ENCODE assay signal across 13 cellular contexts in the genomic region with DNA sequence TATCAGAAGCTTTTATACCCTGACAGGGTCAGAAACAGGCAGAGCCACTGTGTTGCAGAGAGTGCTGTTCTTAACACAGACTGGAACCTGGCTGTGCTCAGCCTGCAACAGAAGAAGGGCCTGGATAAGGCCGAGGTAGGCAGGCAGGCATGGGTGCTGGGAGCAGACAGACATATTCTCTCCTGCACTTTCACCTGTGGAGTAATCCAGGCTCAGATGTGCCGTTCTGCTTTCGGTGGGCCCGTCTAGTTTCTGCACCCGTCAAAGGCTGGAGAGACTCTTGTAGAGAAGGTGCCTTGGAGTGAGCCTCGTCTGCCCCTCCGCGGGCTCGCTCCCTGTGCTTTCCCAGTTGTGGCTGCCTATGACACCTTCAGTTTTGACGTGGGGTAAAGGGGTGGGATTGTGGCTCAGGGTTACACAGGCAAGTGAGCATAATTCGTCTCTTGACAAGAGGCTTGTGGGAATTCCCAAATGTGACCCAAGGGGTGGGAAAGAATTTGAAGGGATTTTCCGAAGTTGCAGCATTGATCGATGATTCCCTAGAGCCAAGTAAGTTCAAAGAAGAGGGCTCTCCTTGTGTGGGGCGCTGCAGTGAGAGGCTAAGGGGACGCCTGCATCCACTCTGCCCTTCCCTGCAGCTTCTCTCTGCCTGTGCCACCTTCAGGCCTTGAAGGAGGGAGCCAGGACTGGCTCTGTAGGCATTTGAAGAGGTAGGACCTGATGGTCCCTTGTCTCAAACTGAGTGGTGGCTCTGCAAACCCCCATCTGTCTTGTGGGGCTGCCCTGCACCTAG. TPM values are rescaled to one million over a fixed set of nuclear protein-coding genes. Genes with fewer than 3 reads are reported as not detected.
A peak's percentile ranks its signal among the peaks of the same experiment; 100 is the strongest.
DNase-seq lines count a peak whose midpoint lies in the region; ATAC-seq and TF ChIP-seq lines count a peak whose summit lies in the region.
"Had no signal": no experiment of that assay in that cellular context is flagged by ENCODE, and none has a peak within 500 bp of the region (broad histone marks: within the 10 kb centered on the region; RNA-seq: fewer than 3 reads in every experiment).

No MANE protein-coding gene starts in this region.

- peak overlapping the region; percentile 7 for H3K27ac Mint-ChIP-seq in T-helper 2 cell treated with Interferon-gamma antibody and Interleukin-4, amounts not matched to agents 5 μg/mL and 100 μg/mL, for 36 hours
- peak overlapping the region; percentile 20 for H3K27ac Mint-ChIP-seq in stimulated activated naive B cell treated with anti-CD40 and anti-IgM and Interleukin-4, amounts not matched to agents 10 μg/mL and 1 μg/mL and 100 μg/mL, for 72 hours
- H3K27ac Mint-ChIP-seq in activated T-helper 1 cell treated with anti-CD3 and anti-CD28 coated beads, Interleukin-12 subunit alpha, Interleukin-12 subunit beta, Interleukin-2, Interleukin-4 antibody, amounts not matched to agents 30 ng/mL and 10 ng/mL and 1 ng/mL, durations not matched to agents 14 hours and 24 hours and 36 hours = no peak overlapping the region
- H3K27ac Mint-ChIP-seq: activated naive CD4-positive, alpha-beta T cell treated with anti-CD3 and anti-CD28 coated beads for 36 hours had no signal

- ATAC-seq in foreskin keratinocyte = peak; percentile 13
- ATAC-seq in stimulated activated naive B cell treated with anti-CD40 and anti-IgM and Interleukin-4, amounts not matched to agents 10 μg/mL and 1 μg/mL and 100 μg/mL, for 72 hours (replicated peaks) = no peak

- H3K27me3 ChIP-seq in foreskin keratinocyte = no peaks in the 10 kb centered on the region

- H3K4me1 ChIP-seq in foreskin keratinocyte = peaks cover 10% of the 10 kb centered on the region

- intact Hi-C loops in activated T-helper 1 cell treated with anti-CD3 and anti-CD28 coated beads, Interleukin-12 subunit alpha, Interleukin-12 subunit beta, Interleukin-2, Interleukin-4 antibody, amounts not matched to agents 30 ng/mL and 10 ng/mL and 1 ng/mL, durations not matched to agents 14 hours and 24 hours and 36 hours (cut with micrococcal nuclease) = no loop called here

- peaks cover 34% of the 10 kb centered on the region for H3K36me3 Mint-ChIP-seq in T-helper 2 cell treated with Interferon-gamma antibody and Interleukin-4, amounts not matched to agents 5 μg/mL and 100 μg/mL, for 36 hours (ENCODE audit: low read depth)
- peaks cover 35 to 83% of the 10 kb centered on the region in 2 donors for H3K36me3 Mint-ChIP-seq in stimulated activated naive B cell treated with anti-CD40 and anti-IgM and Interleukin-4, amounts not matched to agents 10 μg/mL and 1 μg/mL and 100 μg/mL, for 72 hours
- H3K36me3 Mint-ChIP-seq in activated T-helper 1 cell treated with anti-CD3 and anti-CD28 coated beads, Interleukin-12 subunit alpha, Interleukin-12 subunit beta, Interleukin-2, Interleukin-4 antibody, amounts not matched to agents 30 ng/mL and 10 ng/mL and 1 ng/mL, durations not matched to agents 14 hours and 24 hours and 36 hours (ENCODE audit: low read depth) = peaks cover 27% of the 10 kb centered on the region

- no peak overlapping the region for H3K27ac ChIP-seq in foreskin keratinocyte
- H3K27ac ChIP-seq: 22Rv1 had no signal

- no peaks in the 10 kb centered on the region for H3K9me3 Mint-ChIP-seq in T-helper 2 cell treated with Interferon-gamma antibody and Interleukin-4, amounts not matched to agents 5 μg/mL and 100 μg/mL, for 36 hours
- H3K9me3 Mint-ChIP-seq in stimulated activated naive B cell treated with anti-CD40 and anti-IgM and Interleukin-4, amounts not matched to agents 10 μg/mL and 1 μg/mL and 100 μg/mL, for 72 hours = no peaks in the 10 kb centered on the region
- no peaks in the 10 kb centered on the region for H3K9me3 Mint-ChIP-seq in activated T-helper 1 cell treated with anti-CD3 and anti-CD28 coated beads, Interleukin-12 subunit alpha, Interleukin-12 subunit beta, Interleukin-2, Interleukin-4 antibody, amounts not matched to agents 30 ng/mL and 10 ng/mL and 1 ng/mL, durations not matched to agents 14 hours and 24 hours and 36 hours
- H3K9me3 Mint-ChIP-seq: activated naive CD4-positive, alpha-beta T cell treated with anti-CD3 and anti-CD28 coated beads for 36 hours had no signal

- H3K4me1 Mint-ChIP-seq in T-helper 2 cell treated with Interferon-gamma antibody and Interleukin-4, amounts not matched to agents 5 μg/mL and 100 μg/mL, for 36 hours (ENCODE audit: low read depth) = peaks cover 31% of the 10 kb centered on the region
- peaks cover 9% of the 10 kb centered on the region in 2 donors for H3K4me1 Mint-ChIP-seq in stimulated activated naive B cell treated with anti-CD40 and anti-IgM and Interleukin-4, amounts not matched to agents 10 μg/mL and 1 μg/mL and 100 μg/mL, for 72 hours
- H3K4me1 Mint-ChIP-seq in activated T-helper 1 cell treated with anti-CD3 and anti-CD28 coated beads, Interleukin-12 subunit alpha, Interleukin-12 subunit beta, Interleukin-2, Interleukin-4 antibody, amounts not matched to agents 30 ng/mL and 10 ng/mL and 1 ng/mL, durations not matched to agents 14 hours and 24 hours and 36 hours (ENCODE audit: low read depth) = peaks cover 28% of the 10 kb centered on the region

- TF ChIP-seq CTCF in foreskin keratinocyte (conservative IDR thresholded peaks at IDR 0.05) = no peak

- H3K27me3 Mint-ChIP-seq in T-helper 2 cell treated with Interferon-gamma antibody and Interleukin-4, amounts not matched to agents 5 μg/mL and 100 μg/mL, for 36 hours (ENCODE audit: low read depth) = no peaks in the 10 kb centered on the region
- H3K27me3 Mint-ChIP-seq in stimulated activated naive B cell treated with anti-CD40 and anti-IgM and Interleukin-4, amounts not matched to agents 10 μg/mL and 1 μg/mL and 100 μg/mL, for 72 hours = no peaks in the 10 kb centered on the region
- no peaks in the 10 kb centered on the region for H3K27me3 Mint-ChIP-seq in activated T-helper 1 cell treated with anti-CD3 and anti-CD28 coated beads, Interleukin-12 subunit alpha, Interleukin-12 subunit beta, Interleukin-2, Interleukin-4 antibody, amounts not matched to agents 30 ng/mL and 10 ng/mL and 1 ng/mL, durations not matched to agents 14 hours and 24 hours and 36 hours (ENCODE audit: insufficient read depth)

- no peak for DNase-seq in T-helper 2 cell treated with Interferon-gamma antibody and Interleukin-4, amounts not matched to agents 5 μg/mL and 100 μg/mL, for 36 hours (ENCODE audit: low spot score)
- DNase-seq in T-helper 2 cell (no peak), foreskin keratinocyte (no peak), SKM-1 treated with dmso at 0.1 percent for 144 hours (lab: John Stamatoyannopoulos, UW; ENCODE audit: unreplicated experiment) (no peak)
- no peak for DNase-seq in stimulated activated naive B cell treated with anti-CD40 and anti-IgM and Interleukin-4, amounts not matched to agents 10 μg/mL and 1 μg/mL and 100 μg/mL, for 72 hours
- DNase-seq in activated T-helper 1 cell treated with anti-CD3 and anti-CD28 coated beads, Interleukin-12 subunit alpha, Interleukin-12 subunit beta, Interleukin-2, Interleukin-4 antibody, amounts not matched to agents 30 ng/mL and 10 ng/mL and 1 ng/mL, durations not matched to agents 14 hours and 24 hours and 36 hours (ENCODE audit: low spot score) = no peak
- DNase-seq: activated CD4-positive, alpha-beta T cell treated with anti-CD3 and anti-CD28 coated beads for 4 hours; activated naive CD4-positive, alpha-beta T cell treated with anti-CD3 and anti-CD28 coated beads for 36 hours; NCI-H1417; NCI-H524; nucleus accumbens; stimulated activated naive CD4-positive, alpha-beta T cell had no signal

- no peak overlapping the region for H3K4me3 Mint-ChIP-seq in T-helper 2 cell treated with Interferon-gamma antibody and Interleukin-4, amounts not matched to agents 5 μg/mL and 100 μg/mL, for 36 hours
- no peak overlapping the region for H3K4me3 Mint-ChIP-seq in stimulated activated naive B cell treated with anti-CD40 and anti-IgM and Interleukin-4, amounts not matched to agents 10 μg/mL and 1 μg/mL and 100 μg/mL, for 72 hours
- no peak overlapping the region for H3K4me3 Mint-ChIP-seq in activated T-helper 1 cell treated with anti-CD3 and anti-CD28 coated beads, Interleukin-12 subunit alpha, Interleukin-12 subunit beta, Interleukin-2, Interleukin-4 antibody, amounts not matched to agents 30 ng/mL and 10 ng/mL and 1 ng/mL, durations not matched to agents 14 hours and 24 hours and 36 hours
- H3K4me3 Mint-ChIP-seq: activated naive CD4-positive, alpha-beta T cell treated with anti-CD3 and anti-CD28 coated beads for 36 hours had no signal

RNA-seq across cellular contexts. Expression of gene ST3GAL4, which starts 16.2 kb away (rescaled TPM):
- 35.0 and 36.1 TPM in 2 replicates for total RNA-seq in foreskin keratinocyte
- 47.7 and 50.5 TPM in 2 replicates for polyA plus RNA-seq in foreskin keratinocyte
- 13.2 and 14.1 TPM in 2 replicates for total RNA-seq in activated T-helper 1 cell treated with anti-CD3 and anti-CD28 coated beads, Interleukin-12 subunit alpha, Interleukin-12 subunit beta, Interleukin-2, Interleukin-4 antibody, amounts not matched to agents 30 ng/mL and 10 ng/mL and 1 ng/mL, durations not matched to agents 14 hours and 24 hours and 36 hours

RNA-seq across cellular contexts. Expression of gene DCPS, which starts 35.4 kb away (rescaled TPM):
- 28.9 and 35.4 TPM in 2 replicates for total RNA-seq in foreskin keratinocyte
- 33.5 and 43.9 TPM in 2 replicates for polyA plus RNA-seq in foreskin keratinocyte
- total RNA-seq in activated T-helper 1 cell treated with anti-CD3 and anti-CD28 coated beads, Interleukin-12 subunit alpha, Interleukin-12 subunit beta, Interleukin-2, Interleukin-4 antibody, amounts not matched to agents 30 ng/mL and 10 ng/mL and 1 ng/mL, durations not matched to agents 14 hours and 24 hours and 36 hours = 40.4 and 40.5 TPM in 2 replicates

RNA-seq across cellular contexts. Expression of gene TIRAP, which starts 56.4 kb away (rescaled TPM):
- total RNA-seq in foreskin keratinocyte = 4.8 and 5.1 TPM in 2 replicates
- 2.4 and 2.6 TPM in 2 replicates for polyA plus RNA-seq in foreskin keratinocyte
- 13.0 and 15.0 TPM in 2 replicates for total RNA-seq in activated T-helper 1 cell treated with anti-CD3 and anti-CD28 coated beads, Interleukin-12 subunit alpha, Interleukin-12 subunit beta, Interleukin-2, Interleukin-4 antibody, amounts not matched to agents 30 ng/mL and 10 ng/mL and 1 ng/mL, durations not matched to agents 14 hours and 24 hours and 36 hours
